ENCODE assay signal across 8 cellular contexts in genomic region chr2:46460991-46461715, GRCh38. TPM values are rescaled to one million over a fixed set of nuclear protein-coding genes. Genes with fewer than 3 reads are reported as not detected.
DNase-seq lines count a peak whose midpoint lies in the region; ATAC-seq and TF ChIP-seq lines count a peak whose summit lies in the region.
"Had no signal": no experiment of that assay in that cellular context is flagged by ENCODE, and none has a peak within 500 bp of the region (broad histone marks: within the 10 kb centered on the region; RNA-seq: fewer than 3 reads in every experiment).

No MANE protein-coding gene starts in this region.

- CTCF ChIA-PET in PC-3 (lab: Charles Lee), result interaction anchor here (0.6 kb wide), 1 partner anchor 164 kb away, joined by 6 read pairs; the partner anchor contains the start of gene EPAS1

- no peaks in the 10 kb centered on the region for H3K9me2 ChIP-seq in PC-3 (replicated peaks; ENCODE audit: low read length)

- H3K36me3 ChIP-seq in PC-3 (ENCODE audit: low read depth, low read length) (no peaks in the 10 kb centered on the region), fibroblast of lung (ENCODE audit: control insufficient read depth, insufficient read depth, low read length) (no peaks in the 10 kb centered on the region)

- intact Hi-C loops in PC-3 (cut with micrococcal nuclease), result loop anchor here (1.0 to 2.0 kb wide), 4 partner anchors 52 to 468 kb away; no protein-coding TSS in a partner anchor

- H3K9ac ChIP-seq in PC-3 (ENCODE audit: low read length) (no peak overlapping the region), fibroblast of lung (ENCODE audit: insufficient read depth, low read length) (no peak overlapping the region)

- H4K20me1 ChIP-seq in PC-3 (ENCODE audit: low read length), result no peaks in the 10 kb centered on the region
- no peaks in the 10 kb centered on the region for H4K20me1 ChIP-seq in fibroblast of lung (ENCODE audit: control insufficient read depth, extremely low read depth, insufficient read depth, low read length)

- H3K4me2 ChIP-seq in PC-3 (ENCODE audit: low read length), result no peak overlapping the region
- H3K4me2 ChIP-seq in fibroblast of lung (ENCODE audit: extremely low read depth, insufficient read depth, low read length), result no peak overlapping the region

- H3K4me3 Mint-ChIP-seq in natural killer cell treated with Interleukin-12 subunit alpha and Interleukin-12 subunit beta and Interleukin-15 and Interleukin-18, amount 100 ng/mL, for 72 hours, result no peak overlapping the region

- peaks cover 0 to 2% of the 10 kb centered on the region in 2 donors for H3K27me3 Mint-ChIP-seq in natural killer cell treated with Interleukin-12 subunit alpha and Interleukin-12 subunit beta and Interleukin-15 and Interleukin-18, amount 100 ng/mL, for 72 hours

- H3K79me2 ChIP-seq in PC-3 (ENCODE audit: low read length), result no peaks in the 10 kb centered on the region
- no peaks in the 10 kb centered on the region for H3K79me2 ChIP-seq in fibroblast of lung (ENCODE audit: control insufficient read depth, insufficient read depth, low read length)

- no TSS peak for BruUV-seq in PC-3 (replicated peaks; lab: Mats Ljungman, UMichigan)

- no peak overlapping the region for H2AFZ ChIP-seq in PC-3 (ENCODE audit: low read length)
- no peak overlapping the region for H2AFZ ChIP-seq in fibroblast of lung (ENCODE audit: low read length)

- peaks cover 13 to 18% of the 10 kb centered on the region in 2 donors for H3K4me1 Mint-ChIP-seq in natural killer cell treated with Interleukin-12 subunit alpha and Interleukin-12 subunit beta and Interleukin-15 and Interleukin-18, amount 100 ng/mL, for 72 hours (ENCODE audit: low read depth in 2 of 2)

- peak overlapping the region; percentile 13 to 26 for H3K27ac Mint-ChIP-seq in natural killer cell treated with Interleukin-12 subunit alpha and Interleukin-12 subunit beta and Interleukin-15 and Interleukin-18, amount 100 ng/mL, for 72 hours

- no peaks in the 10 kb centered on the region for H3K36me3 Mint-ChIP-seq in natural killer cell treated with Interleukin-12 subunit alpha and Interleukin-12 subunit beta and Interleukin-15 and Interleukin-18, amount 100 ng/mL, for 72 hours

- H3K9me3 ChIP-seq in PC-3 (ENCODE audit: low read length), result no peaks in the 10 kb centered on the region
- H3K9me3 ChIP-seq in fibroblast of lung (ENCODE audit: control insufficient read depth, insufficient read depth, low read depth, low read length), result no peaks in the 10 kb centered on the region

- no peaks in the 10 kb centered on the region for H3F3A ChIP-seq in PC-3 (ENCODE audit: low read length, unreplicated experiment)

- POLR2A ChIA-PET in PC-3 (lab: Charles Lee; ENCODE audit: unreplicated experiment), result no interaction called here

- peak; percentile 97 for TF ChIP-seq CTCF in GM13976 (IDR thresholded peaks at IDR 0.05; ENCODE audit: borderline replicate concordance, control extremely low read depth, extremely low read depth, insufficient read depth, missing control alignments)
- peak; percentile 99 for TF ChIP-seq CTCF in PC-3 (conservative IDR thresholded peaks at IDR 0.05; ENCODE audit: low read depth, low read length)
- TF ChIP-seq CTCF in fibroblast of lung (conservative IDR thresholded peaks at IDR 0.05 in 1 of 2, IDR thresholded peaks at IDR 0.05 in 1 of 2; ENCODE audit: low read depth in 1 of 2, low read length in 2 of 2), result peak; percentile 95 to 97

- H3K27me3 ChIP-seq in PC-3 (ENCODE audit: low read length), result no peaks in the 10 kb centered on the region
- no peaks in the 10 kb centered on the region for H3K27me3 ChIP-seq in fibroblast of lung (ENCODE audit: control insufficient read depth, insufficient read depth, low read length)

- in situ Hi-C loops in GM13976 (cut with MboI; ENCODE audit: low sequenced_read_pairs, unreplicated experiment), result no loop called here

- DNase-seq in GM13976 (ENCODE audit: low spot score) (peak; percentile 73), PC-3 (peak; percentile 82), fibroblast of lung (ENCODE audit: low read depth in 2 of 2) (peak; percentile 36 to 70)
- peak; percentile 81 for DNase-seq in activated T-cell treated with anti-CD3 and anti-CD28 coated beads, Interleukin-2, amount 50 U/mL, for 1 hour
- peak; percentile 72 for DNase-seq in natural killer cell treated with Interleukin-12 subunit alpha and Interleukin-12 subunit beta and Interleukin-15 and Interleukin-18, amount 100 ng/mL, for 72 hours (ENCODE audit: low spot score)
- peak; percentile 83 for DNase-seq in stimulated activated naive CD8-positive, alpha-beta T cell treated with anti-CD3 and anti-CD28 coated beads, Interleukin-15, Interleukin-2, amounts not matched to agents 100 U/mL and 50 U/mL, for 24 hours

- H3K4me3 ChIP-seq in PC-3 (ENCODE audit: low read length) (no peak overlapping the region), fibroblast of lung (replicated peaks in 1 of 4; ENCODE audit: control extremely low read depth in 1 of 4, insufficient read depth in 1 of 4, low read depth in 3 of 4, low read length in 4 of 4) (no peak overlapping the region)

- peak; percentile 44 for ATAC-seq in HG03139 (IDR thresholded peaks at IDR 0.05; ENCODE audit: unreplicated experiment)
- ATAC-seq in PC-3, result peak; percentile 62
- peak; percentile 74 to 77 for ATAC-seq in natural killer cell treated with Interleukin-12 subunit alpha and Interleukin-12 subunit beta and Interleukin-15 and Interleukin-18, amount 100 ng/mL, for 72 hours
- ATAC-seq in stimulated activated naive CD8-positive, alpha-beta T cell treated with anti-CD3 and anti-CD28 coated beads, Interleukin-15, Interleukin-2, amounts not matched to agents 100 U/mL and 50 U/mL, for 24 hours, result peak; percentile 38

- H3K27ac ChIP-seq in PC-3 (ENCODE audit: low read length) (no peak overlapping the region), fibroblast of lung (ENCODE audit: insufficient read depth, low read length) (no peak overlapping the region)

- no peaks in the 10 kb centered on the region for H3K9me3 Mint-ChIP-seq in natural killer cell treated with Interleukin-12 subunit alpha and Interleukin-12 subunit beta and Interleukin-15 and Interleukin-18, amount 100 ng/mL, for 72 hours

- H3K4me1 ChIP-seq in PC-3 (ENCODE audit: insufficient read depth, low read length) (peaks cover 11% of the 10 kb centered on the region), fibroblast of lung (ENCODE audit: control insufficient read depth, extremely low read depth, insufficient read depth, low read length) (peaks cover 3% of the 10 kb centered on the region)

RNA-seq across cellular contexts. Expression of gene TMEM247, which starts 18.2 kb away (rescaled TPM):
- total RNA-seq in PC-3 (2014; rRNA removed), result not detected in 2 replicates
- total RNA-seq in fibroblast of lung, result not detected in 2 replicates
- not detected in 2 replicates for polyA plus RNA-seq in fibroblast of lung
- not detected in 2 replicates for polyA plus RNA-seq in fibroblast of lung (2012)
- not detected in 2 replicates for polyA minus RNA-seq in fibroblast of lung (ENCODE audit: low replicate concordance)
- total RNA-seq in natural killer cell treated with Interleukin-12 subunit alpha and Interleukin-12 subunit beta and Interleukin-15 and Interleukin-18, amount 100 ng/mL, for 72 hours, result not detected
- total RNA-seq: urinary bladder had no signal
- polyA plus RNA-seq: urinary bladder had no signal
